ENCODE assay signal across 25 cellular contexts in the genomic region with DNA sequence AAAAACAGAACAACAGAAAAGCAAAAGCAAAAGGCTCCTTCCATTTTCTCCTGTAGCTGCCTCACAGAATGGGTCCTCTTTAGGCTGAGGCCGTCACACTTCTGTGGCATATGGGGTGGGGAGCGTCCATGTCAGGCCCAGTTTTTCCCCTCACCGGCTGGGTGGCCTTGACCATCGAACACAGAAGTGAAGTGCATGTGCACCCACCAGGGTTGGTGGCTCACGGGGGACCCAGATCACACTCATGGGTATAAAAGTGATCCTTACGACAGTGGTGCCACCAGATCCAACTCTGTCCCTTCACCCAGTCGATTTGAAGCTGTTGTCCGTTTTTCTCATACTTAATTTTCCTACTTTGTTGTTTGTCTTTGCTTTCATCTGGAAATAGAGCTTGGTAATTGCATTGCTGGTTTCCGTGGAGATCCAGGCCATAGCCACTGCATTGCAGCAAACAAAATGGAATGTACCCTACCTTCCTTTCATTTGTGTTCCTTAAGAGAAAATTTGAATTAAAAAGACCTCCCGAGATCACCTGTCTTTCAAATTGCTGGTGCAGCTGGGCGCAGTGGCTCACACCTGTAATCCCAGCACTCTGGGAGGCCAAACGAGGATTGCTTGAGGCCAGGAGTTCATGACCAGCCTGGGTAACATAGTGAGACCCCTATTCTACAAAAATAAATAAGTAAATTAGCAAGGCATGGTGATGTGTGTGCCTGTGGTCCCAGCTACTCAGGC. TPM values are rescaled to one million over a fixed set of nuclear protein-coding genes. Genes with fewer than 3 reads are reported as not detected.
"Had no signal": no experiment of that assay in that cellular context is flagged by ENCODE, and none has a peak within 500 bp of the region (broad histone marks: within the 10 kb centered on the region; RNA-seq: fewer than 3 reads in every experiment).

No MANE protein-coding gene starts in this region.

- H3K4me1 ChIP-seq: body of pancreas, foreskin keratinocyte, prostate gland, right atrium auricular region, thyroid gland had no signal

- H3K9me3 ChIP-seq: body of pancreas, prostate gland, right atrium auricular region, thyroid gland had no signal

- H2AFZ ChIP-seq: hepatocyte had no signal

- H3K79me2 ChIP-seq: hepatocyte had no signal

- H3K27ac Mint-ChIP-seq: activated CD4-positive, alpha-beta memory T cell treated with anti-CD3 and anti-CD28 coated beads for 36 hours; activated CD4-positive, alpha-beta T cell treated with anti-CD3 and anti-CD28 coated beads for 36 hours; effector memory CD8-positive, alpha-beta T cell; nephron progenitor cell; T-helper 2 cell treated with Interferon-gamma antibody and Interleukin-4, amounts not matched to agents 5 μg/mL and 100 μg/mL, for 36 hours had no signal

- H3K4me1 Mint-ChIP-seq: activated CD4-positive, alpha-beta T cell treated with anti-CD3 and anti-CD28 coated beads for 36 hours had no signal

- FAIRE-seq: TTC549 had no signal

- H3K4me3 Mint-ChIP-seq: activated CD4-positive, alpha-beta memory T cell treated with anti-CD3 and anti-CD28 coated beads for 36 hours; activated CD4-positive, alpha-beta T cell treated with anti-CD3 and anti-CD28 coated beads for 36 hours; effector memory CD8-positive, alpha-beta T cell; nephron progenitor cell; T-helper 2 cell treated with Interferon-gamma antibody and Interleukin-4, amounts not matched to agents 5 μg/mL and 100 μg/mL, for 36 hours had no signal

- ATAC-seq: activated CD4-positive, alpha-beta T cell treated with anti-CD3 and anti-CD28 coated beads for 36 hours; body of pancreas; effector memory CD8-positive, alpha-beta T cell; foreskin keratinocyte had no signal

- H3K27me3 ChIP-seq: body of pancreas, hepatocyte, right atrium auricular region, thyroid gland had no signal

- DNase-seq: activated CD4-positive, alpha-beta memory T cell treated with anti-CD3 and anti-CD28 coated beads for 36 hours; activated CD4-positive, alpha-beta T cell treated with anti-CD3 and anti-CD28 coated beads for 36 hours; activated naive CD4-positive, alpha-beta T cell treated with Interleukin-2 at 50 U/mL for 16 hours; activated T-cell treated with anti-CD3 and anti-CD28 coated beads for 4 hours; body of pancreas; effector memory CD8-positive, alpha-beta T cell; foreskin keratinocyte; mesenchymal stem cell; nephron progenitor cell; stimulated activated CD4-positive, alpha-beta T cell treated with anti-CD3 and anti-CD28 coated beads, Interleukin-12 subunit alpha, Interleukin-12 subunit beta, amount 100 ng/mL, for 4 hours; stimulated activated CD4-positive, alpha-beta T cell treated with anti-CD3 and anti-CD28 coated beads, Interleukin-1b, Interleukin-23, amount 100 ng/mL, for 48 hours; stimulated activated naive CD4-positive, alpha-beta T cell treated with Interleukin-2 at 50 U/mL for 16 hours; thyroid gland had no signal

- H3K4me2 ChIP-seq: hepatocyte had no signal

- H3K4me3 ChIP-seq: body of pancreas, hepatocyte, prostate gland, right atrium auricular region, thyroid gland had no signal

- H3K36me3 ChIP-seq: prostate gland, right atrium auricular region, thyroid gland had no signal

- H3K27ac ChIP-seq: body of pancreas, epithelial cell of prostate, foreskin keratinocyte, hepatocyte, prostate gland, right atrium auricular region, thyroid gland had no signal

RNA-seq across cellular contexts. Expression of a gene that starts 10.9 kb away (rescaled TPM):
- total RNA-seq: activated CD4-positive, alpha-beta memory T cell treated with anti-CD3 and anti-CD28 coated beads for 36 hours; activated CD4-positive, alpha-beta T cell treated with anti-CD3 and anti-CD28 coated beads for 36 hours; body of pancreas; cardiac septum; dermis microvascular lymphatic vessel endothelial cell; foreskin keratinocyte; lower leg skin; right atrium auricular region; subcutaneous adipose tissue; thyroid gland; urinary bladder had no signal
- polyA plus RNA-seq: fibroblast of lung, foreskin keratinocyte, hepatocyte, urinary bladder had no signal
